In the genomic region with DNA sequence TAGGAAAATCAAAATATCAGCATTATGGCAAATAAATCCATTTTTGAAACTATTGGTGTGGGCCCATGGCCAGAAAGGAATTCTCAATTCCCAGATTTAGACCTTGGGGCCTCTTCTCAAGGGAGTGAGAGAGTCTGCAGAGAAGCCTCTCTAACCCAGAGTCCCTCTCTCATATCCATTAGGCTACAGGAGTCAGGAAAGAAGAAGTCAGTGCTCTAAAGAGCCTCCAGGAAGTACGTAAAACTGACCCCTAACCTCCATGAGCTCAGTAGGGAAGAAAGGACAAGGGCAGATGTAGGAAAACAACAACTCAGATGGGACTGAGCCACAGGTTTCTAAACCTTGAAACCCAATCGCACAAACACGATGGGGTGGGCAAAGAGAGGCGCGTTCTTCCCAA, we compare ENCODE assay signal across 22 cellular contexts.
DNase-seq lines count a peak whose midpoint lies in the region; ATAC-seq and TF ChIP-seq lines count a peak whose summit lies in the region.
"Had no signal": no experiment of that assay in that cellular context is flagged by ENCODE, and none has a peak within 500 bp of the region (broad histone marks: within the 10 kb centered on the region; RNA-seq: fewer than 3 reads in every experiment).

No MANE protein-coding gene starts in this region.

- H3K14ac ChIP-seq in trophoblast cell (ENCODE audit: low read length), result no peak overlapping the region

- H3K18ac ChIP-seq in trophoblast cell (ENCODE audit: low read length), result no peak overlapping the region

- H3K23ac ChIP-seq in trophoblast cell (ENCODE audit: low read length), result no peak overlapping the region

- H3K4me1 ChIP-seq in heart right ventricle, result peaks cover 0 to 4% (median 0%) of the 10 kb centered on the region in 9 donors
- H3K4me1 ChIP-seq in esophagus muscularis mucosa, result peaks cover 0 to 20% (median 8%) of the 10 kb centered on the region in 4 donors
- peaks cover 0 to 9% of the 10 kb centered on the region in 2 experiments for H3K4me1 ChIP-seq in trophoblast cell (ENCODE audit: control insufficient read depth in 1 of 2, insufficient read depth in 2 of 2, low read length in 2 of 2)
- H3K4me1 ChIP-seq in stomach, result peaks cover 0 to 13% (median 2%) of the 10 kb centered on the region in 4 donors

- H3K79me2 ChIP-seq in trophoblast cell (ENCODE audit: control insufficient read depth, insufficient read depth, low read length, poor library complexity), result no peaks in the 10 kb centered on the region

- H2BK120ac ChIP-seq in trophoblast cell (ENCODE audit: insufficient read depth, low read length, poor library complexity), result peak overlapping the region; percentile 18

- TF ChIP-seq POLR2A in esophagus muscularis mucosa (IDR thresholded peaks at IDR 0.05; ENCODE audit: low read depth) (no peak), stomach (IDR thresholded peaks at IDR 0.05) (no peak)

- no peak overlapping the region for H4K12ac ChIP-seq in trophoblast cell (ENCODE audit: low read depth, low read length)

- H2BK12ac ChIP-seq in trophoblast cell (ENCODE audit: low read length), result peak overlapping the region; percentile 42

- peaks cover 14% of the 10 kb centered on the region for H3K79me1 ChIP-seq in trophoblast cell (ENCODE audit: low read length)

- TF ChIP-seq CTCF in heart right ventricle (IDR thresholded peaks at IDR 0.05) (no peak), esophagus muscularis mucosa (IDR thresholded peaks at IDR 0.05) (no peak), stomach (IDR thresholded peaks at IDR 0.05) (no peak)

- H3K4me2 ChIP-seq in trophoblast cell (ENCODE audit: low read length), result no peak overlapping the region

- no peak overlapping the region for H3K9ac ChIP-seq in trophoblast cell (ENCODE audit: low read length)

- H3K36me3 ChIP-seq in heart right ventricle (no peaks in the 10 kb centered on the region), esophagus muscularis mucosa (no peaks in the 10 kb centered on the region), trophoblast cell (ENCODE audit: control insufficient read depth in 1 of 2, insufficient read depth in 2 of 2, low read length in 2 of 2) (no peaks in the 10 kb centered on the region), stomach (no peaks in the 10 kb centered on the region)

- no peak overlapping the region for H3K4ac ChIP-seq in trophoblast cell (ENCODE audit: low read depth, low read length)

- 94 to 95% methylated on average over 5 of the region's 5 CpGs for WGBS in heart right ventricle, 2 donors
- 86% methylated on average over 5 of the region's 5 CpGs for WGBS in esophagus muscularis mucosa
- WGBS in trophoblast cell (ENCODE audit: extremely low coverage, insufficient coverage, insufficient read length), result no CpG with 5 or more reads among the region's 5 CpGs
- 87 to 95% (median 90%) methylated on average over 5 of the region's 5 CpGs for WGBS in stomach, 5 donors

- ATAC-seq in heart right ventricle (peak in 6 of 8 donors; percentile 39 to 77 (median 54)), Right ventricle myocardium inferior (no peak), HG03442 (IDR thresholded peaks at IDR 0.05; ENCODE audit: unreplicated experiment) (no peak)
- ATAC-seq: CD8-positive, alpha-beta T cell; HCT116 had no signal

- intact Hi-C loops in heart right ventricle (cut with DNase I), result loop anchor here in 2 of 10 donors (10.0 kb wide), 2 partner anchors 95 to 125 kb away; no protein-coding TSS in a partner anchor
- intact Hi-C loops in Right ventricle myocardium inferior (cut with DNase I), result no loop called here
- intact Hi-C loops in esophagus muscularis mucosa (cut with DNase I), result loop anchor here (10.0 kb wide), 1 partner anchor 655 kb away; no protein-coding TSS in a partner anchor
- intact Hi-C loops in stomach (cut with DNase I; ENCODE audit: low total_unique reads), result no loop called here

- no peak overlapping the region for H3K4me3 ChIP-seq in heart right ventricle
- H3K4me3 ChIP-seq in esophagus muscularis mucosa, result no peak overlapping the region
- no peak overlapping the region for H3K4me3 ChIP-seq in trophoblast cell (ENCODE audit: low read depth, low read length)
- no peak overlapping the region for H3K4me3 ChIP-seq in stomach

- peak overlapping the region; percentile 80 for H2AK5ac ChIP-seq in trophoblast cell (ENCODE audit: low read length)

- DNase-seq in heart right ventricle (no peak), Right ventricle myocardium inferior (ENCODE audit: missing footprints) (no peak), esophagus muscularis mucosa (ENCODE audit: extremely low spot score) (no peak), trophoblast cell (no peak), stomach (no peak), NCI-H446 treated with DMSO at 0.1 percent for 48 hours (lab: John Stamatoyannopoulos, UW) (no peak)
- no peak for DNase-seq in stimulated activated CD4-positive, alpha-beta T cell treated with anti-CD3 and anti-CD28 coated beads, Interleukin-4, amount 100 ng/mL, for 1 hour
- DNase-seq: 8988T; AML-193; C1 segment of cervical spinal cord; CD8-positive, alpha-beta T cell; DMS153; GOT3; NCI-H1105; NCI-H146; NCI-H2029; NCI-H2171; NCI-H345; NCI-H524 treated with DMSO at 0.1 percent for 48 hours; NCI-H82 had no signal

- no peaks in the 10 kb centered on the region for H3K9me3 ChIP-seq in heart right ventricle
- no peaks in the 10 kb centered on the region for H3K9me3 ChIP-seq in esophagus muscularis mucosa
- no peaks in the 10 kb centered on the region for H3K9me3 ChIP-seq in trophoblast cell (ENCODE audit: insufficient read depth, low read depth, low read length)
- H3K9me3 ChIP-seq in stomach, result no peaks in the 10 kb centered on the region

- TF ChIP-seq EP300 in esophagus muscularis mucosa (IDR thresholded peaks at IDR 0.05) (no peak), stomach (IDR thresholded peaks at IDR 0.05) (no peak)

- no peaks in the 10 kb centered on the region for H3K27me3 ChIP-seq in heart right ventricle
- no peaks in the 10 kb centered on the region for H3K27me3 ChIP-seq in esophagus muscularis mucosa
- H3K27me3 ChIP-seq in trophoblast cell (ENCODE audit: insufficient read depth, low read length), result no peaks in the 10 kb centered on the region
- no peaks in the 10 kb centered on the region for H3K27me3 ChIP-seq in stomach

- peak overlapping the region; percentile 13 for H4K8ac ChIP-seq in trophoblast cell (ENCODE audit: low read depth, low read length)

- H3K27ac ChIP-seq in heart right ventricle, result peak overlapping the region in 2 of 10 donors; percentile 44 to 54
- H3K27ac ChIP-seq in esophagus muscularis mucosa (replicated peaks in 1 of 4), result peak overlapping the region in 3 of 4 donors; percentile 34 to 57 (median 48)
- no peak overlapping the region for H3K27ac ChIP-seq in trophoblast cell (ENCODE audit: low read depth, low read length)
- H3K27ac ChIP-seq in stomach, result peak overlapping the region in 4 of 5 donors; percentile 0 to 40 (median 34)

- peak overlapping the region; percentile 39 for H2BK5ac ChIP-seq in trophoblast cell (ENCODE audit: low read depth, low read length, poor library complexity)

- peak overlapping the region; percentile 52 for H2AFZ ChIP-seq in trophoblast cell (ENCODE audit: insufficient read depth, low read length, poor library complexity)

- H4K91ac ChIP-seq in trophoblast cell (ENCODE audit: low read depth, low read length), result peak overlapping the region; percentile 89

Comparison
In these comparisons a context has a peak if more than half of its experiments do, and no peak if none do; other contexts are left out.
1. ATAC-seq: peak in heart right ventricle (6 of 8); none in Right ventricle myocardium inferior (single experiment) and HG03442 (single experiment).